1 cellular context compared by ENCODE assay signal in the genomic region with DNA sequence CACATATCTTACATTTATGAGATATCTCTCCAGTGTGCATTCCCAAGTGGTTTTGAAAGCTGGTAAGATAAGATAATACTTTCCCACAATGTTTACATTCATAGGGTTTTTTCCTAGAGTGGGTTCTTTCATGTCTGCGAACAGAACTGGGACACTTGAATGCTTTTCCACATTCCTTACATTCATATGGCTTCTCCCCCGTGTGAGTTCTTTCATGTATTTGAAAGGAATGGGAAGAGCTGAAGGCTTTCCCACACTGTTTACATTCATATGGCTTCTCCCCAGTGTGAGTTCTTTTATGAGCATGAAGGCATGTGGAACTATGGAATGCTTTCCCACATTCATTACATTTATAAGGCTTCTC.
TF ChIP-seq lines count a peak whose summit lies in the region.

No MANE protein-coding gene starts in this region.

TF ChIP-seq in K562, 482 proteins besides CTCF, POLR2A, EP300 and RAD21:
- TF ChIP-seq ZNF75A (CRISPR knock-in tag; IDR thresholded peaks at IDR 0.05) (peak; percentile 82; the same call in 1 of the 2 replicates), ZNF316 (IDR thresholded peaks at IDR 0.05) (no peak)
TF ChIP-seq in K562: peak in this region for 1.
